Comparison of ENCODE assay signal across 8 cellular contexts in genomic region chr15:67254238-67255175, GRCh38. TPM values are rescaled to one million over a fixed set of nuclear protein-coding genes. Genes with fewer than 3 reads are reported as not detected.
DNase-seq lines count a peak whose midpoint lies in the region; ATAC-seq and TF ChIP-seq lines count a peak whose summit lies in the region.

AAGAB (minus strand) TSS chr15:67254661; CDS start chr15:67254631, 30 bp downstream.
IQCH (plus strand) TSS chr15:67254786; CDS start chr15:67254897, 111 bp downstream.

- H3K4me3 ChIP-seq in esophagus squamous epithelium (peak within 1 kb of the TSS; percentile 58 to 89 (median 74)), muscle layer of duodenum (ENCODE audit: low read depth in 1 of 2, low read length in 2 of 2) (peak within 1 kb of the TSS; percentile 81 to 97)

- peak; percentile 94 for ATAC-seq in GM21737 (IDR thresholded peaks at IDR 0.05; ENCODE audit: unreplicated experiment)
- peak; percentile 95 for ATAC-seq in activated T-cell treated with anti-CD3 and anti-CD28 coated beads, Interleukin-2, amount 50 U/mL, for 72 hours (replicated peaks in 1 of 2)

- peak; percentile 70 for DNase-seq in DMS79 (lab: John Stamatoyannopoulos, UW)
- DNase-seq in KG1 (lab: John Stamatoyannopoulos, UW), result peak; percentile 93
- peak; percentile 99 for DNase-seq in activated T-cell treated with anti-CD3 and anti-CD28 coated beads, Interleukin-2, amount 50 U/mL, for 72 hours
- peak; percentile 81 for DNase-seq in esophagus squamous epithelium (lab: John Stamatoyannopoulos, UW)
- peak; percentile 98 for DNase-seq in stimulated activated CD8-positive, alpha-beta memory T cell treated with anti-CD3 and anti-CD28 coated beads, Interleukin-7, amount 100 ng/mL, for 24 hours (ENCODE audit: low read depth)

- peaks cover 17% of the 10 kb centered on the region for H3K27me3 Mint-ChIP-seq in activated T-cell treated with anti-CD3 and anti-CD28 coated beads, Interleukin-2, amount 50 U/mL, for 72 hours (ENCODE audit: low read depth)

- intact Hi-C loops in esophagus squamous epithelium (cut with DNase I), result no loop called here

- H3K9me3 ChIP-seq in esophagus squamous epithelium (no peaks in the 10 kb centered on the region), muscle layer of duodenum (ENCODE audit: control insufficient read depth in 1 of 2, low read length in 2 of 2) (no peaks in the 10 kb centered on the region)

- H3K27ac ChIP-seq in esophagus squamous epithelium (peak within 1 kb of the TSS; percentile 88 to 91 (median 90)), muscle layer of duodenum (ENCODE audit: low read length) (peak within 1 kb of the TSS; percentile 88)

- H3K4me1 ChIP-seq in esophagus squamous epithelium, result peaks cover 12 to 30% (median 13%) of the 10 kb centered on the region in 3 donors
- peaks cover 0 to 13% of the 10 kb centered on the region in 2 donors for H3K4me1 ChIP-seq in muscle layer of duodenum (ENCODE audit: control insufficient read depth in 1 of 2, insufficient read depth in 2 of 2, low read length in 2 of 2)

- WGBS in esophagus squamous epithelium, 2 donors, result 0% methylated on average over 15 to 30 of the region's 76 CpGs

- H3K9me3 Mint-ChIP-seq in activated T-cell treated with anti-CD3 and anti-CD28 coated beads, Interleukin-2, amount 50 U/mL, for 72 hours, result no peaks in the 10 kb centered on the region

- peak within 1 kb of the TSS; percentile 97 for H3K4me3 Mint-ChIP-seq in activated T-cell treated with anti-CD3 and anti-CD28 coated beads, Interleukin-2, amount 50 U/mL, for 72 hours

- no peaks in the 10 kb centered on the region for H3K36me3 ChIP-seq in esophagus squamous epithelium
- H3K36me3 ChIP-seq in muscle layer of duodenum (ENCODE audit: control insufficient read depth in 1 of 2, insufficient read depth in 2 of 2, low read length in 2 of 2), result peaks cover 0 to 5% of the 10 kb centered on the region in 2 donors

- peak in 3 of 6 experiments; percentile 4 to 29 (median 12) for TF ChIP-seq CTCF in esophagus squamous epithelium (IDR thresholded peaks at IDR 0.05)

- peaks cover 48% of the 10 kb centered on the region for H3K4me1 Mint-ChIP-seq in activated T-cell treated with anti-CD3 and anti-CD28 coated beads, Interleukin-2, amount 50 U/mL, for 72 hours (ENCODE audit: low read depth)

- H3K27ac Mint-ChIP-seq in activated T-cell treated with anti-CD3 and anti-CD28 coated beads, Interleukin-2, amount 50 U/mL, for 72 hours, result peak within 1 kb of the TSS; percentile 97

- H3K36me3 Mint-ChIP-seq in activated T-cell treated with anti-CD3 and anti-CD28 coated beads, Interleukin-2, amount 50 U/mL, for 72 hours (ENCODE audit: insufficient read depth in 2 of 2), result peaks cover 5 to 8% of the 10 kb centered on the region in 2 donors

- H3K27me3 ChIP-seq in esophagus squamous epithelium (no peaks in the 10 kb centered on the region), muscle layer of duodenum (ENCODE audit: low read depth, low read length) (no peaks in the 10 kb centered on the region)

- peak in 3 of 4 donors; percentile 13 to 78 (median 51) for TF ChIP-seq POLR2A in esophagus squamous epithelium (IDR thresholded peaks at IDR 0.05)

TF ChIP-seq in PFSK-1, 5 proteins besides CTCF, POLR2A, EP300 and RAD21:
- TF ChIP-seq REST (IDR thresholded peaks at IDR 0.05; ENCODE audit: insufficient read depth in 1 of 2, low read depth in 2 of 2, low read length in 2 of 2) (0 out of 4 replicates have a peak, but pooled peaks of 1 of the 2 experiments have one; percentile 5), TAF1 (IDR thresholded peaks at IDR 0.05; ENCODE audit: borderline replicate concordance, insufficient read depth, low read length) (peak; percentile 96), SIN3A (IDR thresholded peaks at IDR 0.05; ENCODE audit: borderline replicate concordance, insufficient read depth, low read length) (peak; percentile 99), FOXP2 (optimal IDR thresholded peaks at IDR 0.05; ENCODE audit: borderline replicate concordance, extremely low read depth, extremely low read length, insufficient read depth) (peak; percentile 82), POLR2AphosphoS5 (IDR thresholded peaks at IDR 0.05; ENCODE audit: low read depth, low read length) (peak; percentile 79)

RNA-seq across cellular contexts. Expression of gene AAGAB, which starts in this region (rescaled TPM):
- polyA plus RNA-seq in PFSK-1 (2012; ENCODE audit: insufficient read length, low read depth), result 33.2 TPM
- total RNA-seq in activated T-cell treated with anti-CD3 and anti-CD28 coated beads, Interleukin-2, amount 50 U/mL, for 72 hours, result 10 to 100 TPM; 51.7 to 65.0 TPM
- total RNA-seq in esophagus squamous epithelium, result 10 to 100 TPM; 16.7 to 35.6 (median 31.4) TPM

RNA-seq across cellular contexts. Expression of gene IQCH, which starts in this region (rescaled TPM):
- polyA plus RNA-seq in PFSK-1 (2012; ENCODE audit: insufficient read length, low read depth), result 1.3 TPM
- total RNA-seq in activated T-cell treated with anti-CD3 and anti-CD28 coated beads, Interleukin-2, amount 50 U/mL, for 72 hours, result 1 to 10 TPM; 3.6 to 3.7 TPM
- total RNA-seq in esophagus squamous epithelium, result 1 to 10 TPM in 3 of 4 donors, not detected in 1; 1.9 to 3.1 (median 3.0) TPM

Comparison
In these comparisons a context has a peak if more than half of its experiments do, and no peak if none do; other contexts are left out.
1. Peak in every context shown above with its lines: DNase-seq, ATAC-seq, H3K4me3 ChIP-seq and H3K27ac ChIP-seq.